12 cellular contexts compared by ENCODE assay signal in the genomic region with DNA sequence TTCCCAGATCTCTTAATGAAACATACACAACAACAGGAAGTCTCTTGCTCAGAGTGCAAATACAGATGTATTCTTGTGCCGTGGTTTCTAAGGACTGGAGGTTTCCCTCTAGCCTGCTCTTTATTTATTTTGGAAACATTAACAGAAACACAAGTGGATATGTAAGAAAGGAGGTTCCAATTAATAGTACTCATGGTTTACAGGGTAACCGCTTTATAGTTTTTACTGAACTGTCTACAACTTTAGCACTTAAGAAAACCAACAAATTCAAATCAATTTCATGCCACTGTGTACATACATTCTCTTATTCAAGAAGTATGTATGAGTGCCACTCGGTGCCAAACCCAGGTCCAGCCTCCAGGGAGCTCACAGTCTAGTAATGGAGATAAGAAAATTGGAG.
DNase-seq lines count a peak whose midpoint lies in the region; ATAC-seq and TF ChIP-seq lines count a peak whose summit lies in the region.
"Had no signal": no experiment of that assay in that cellular context is flagged by ENCODE, and none has a peak within 500 bp of the region (broad histone marks: within the 10 kb centered on the region; RNA-seq: fewer than 3 reads in every experiment).

No MANE protein-coding gene starts in this region.

- no peak for TF ChIP-seq CTCF in AG09319 (IDR thresholded peaks at IDR 0.05; ENCODE audit: low read depth, low read length)
- no peak for TF ChIP-seq CTCF in endothelial cell (IDR thresholded peaks at IDR 0.05; ENCODE audit: unreplicated experiment)
- no peak for TF ChIP-seq CTCF in nephron (IDR thresholded peaks at IDR 0.05; ENCODE audit: unreplicated experiment in 3 of 3)

- H3K4me3 Mint-ChIP-seq in endothelial cell (ENCODE audit: unreplicated experiment): no peak overlapping the region
- H3K4me3 Mint-ChIP-seq in nephron: no peak overlapping the region
- H3K4me3 Mint-ChIP-seq: activated naive CD8-positive, alpha-beta T cell treated with anti-CD3 and anti-CD28 coated beads, Interleukin-2, amount 10 ng/mL, durations not matched to agents 7 days and 5 days; naive thymus-derived CD8-positive, alpha-beta T cell had no signal

- H3K27me3 Mint-ChIP-seq in endothelial cell (ENCODE audit: unreplicated experiment): no peaks in the 10 kb centered on the region
- no peaks in the 10 kb centered on the region for H3K27me3 Mint-ChIP-seq in nephron (ENCODE audit: low read depth)

- no peaks in the 10 kb centered on the region for H3K36me3 Mint-ChIP-seq in endothelial cell (ENCODE audit: low read depth, unreplicated experiment)
- no peaks in the 10 kb centered on the region for H3K36me3 Mint-ChIP-seq in nephron (ENCODE audit: low read depth)
- H3K36me3 Mint-ChIP-seq: naive thymus-derived CD8-positive, alpha-beta T cell had no signal

- no peaks in the 10 kb centered on the region for H3K9me3 Mint-ChIP-seq in endothelial cell (ENCODE audit: unreplicated experiment)
- H3K9me3 Mint-ChIP-seq in nephron: no peaks in the 10 kb centered on the region
- H3K9me3 Mint-ChIP-seq: activated naive CD8-positive, alpha-beta T cell treated with anti-CD3 and anti-CD28 coated beads, Interleukin-2, amount 10 ng/mL, durations not matched to agents 7 days and 5 days; naive thymus-derived CD8-positive, alpha-beta T cell had no signal

- DNase-seq in AG09319 (ENCODE audit: extremely low read depth, low read depth) (peak; percentile 36), NCI-H128 (lab: John Stamatoyannopoulos, UW; ENCODE audit: unreplicated experiment) (peak; percentile 3), endothelial cell (ENCODE audit: low spot score) (no peak), NCI-H1048 (lab: John Stamatoyannopoulos, UW) (no peak)
- DNase-seq: activated naive CD8-positive, alpha-beta T cell treated with anti-CD3 and anti-CD28 coated beads, Interleukin-2, amount 10 ng/mL, durations not matched to agents 7 days and 5 days; MM.1S; naive thymus-derived CD8-positive, alpha-beta T cell; stimulated activated naive CD4-positive, alpha-beta T cell treated with Interleukin-2 at 50 U/mL for 16 hours had no signal

- H3K27ac Mint-ChIP-seq in endothelial cell (ENCODE audit: unreplicated experiment) (peak overlapping the region; percentile 75), nephron (peak overlapping the region in 2 of 3 experiments; percentile 15 to 72)
- H3K27ac Mint-ChIP-seq: activated naive CD8-positive, alpha-beta T cell treated with anti-CD3 and anti-CD28 coated beads, Interleukin-2, amount 10 ng/mL, durations not matched to agents 7 days and 5 days; naive thymus-derived CD8-positive, alpha-beta T cell had no signal

- no peak for ATAC-seq in GM21526 (IDR thresholded peaks at IDR 0.05; ENCODE audit: low FRiP score, unreplicated experiment)
- ATAC-seq in HG03432 (IDR thresholded peaks at IDR 0.05; ENCODE audit: unreplicated experiment): no peak
- ATAC-seq in GM21723 (IDR thresholded peaks at IDR 0.05; ENCODE audit: unreplicated experiment): no peak
- ATAC-seq: naive thymus-derived CD8-positive, alpha-beta T cell had no signal

- H3K4me1 Mint-ChIP-seq in endothelial cell (ENCODE audit: unreplicated experiment) (peaks cover 28% of the 10 kb centered on the region), nephron (peaks cover 41% of the 10 kb centered on the region)

Comparison
In these comparisons a context has a peak if more than half of its experiments do, and no peak if none do; other contexts are left out.
1. DNase-seq: peak in AG09319 (single experiment) and NCI-H128 (single experiment); none in endothelial cell (single experiment) and NCI-H1048 (single experiment).